1 cellular context compared by ENCODE assay signal in genomic region chr6:85677243-85677956, GRCh38.
TF ChIP-seq lines count a peak whose summit lies in the region.

No MANE protein-coding gene starts in this region.

TF ChIP-seq in HepG2, 621 proteins besides CTCF, POLR2A, EP300 and RAD21:
- TF ChIP-seq STAG1 (CRISPR knock-in tag; IDR thresholded peaks at IDR 0.05) (peak; percentile 38), MBD4 (IDR thresholded peaks at IDR 0.05; ENCODE audit: borderline replicate concordance, low read length) (0 out of 2 replicates have a peak, but pooled peaks have one; percentile 28), ZBTB42 (CRISPR knock-in tag; IDR thresholded peaks at IDR 0.05) (no peak), ZNF34 (CRISPR knock-in tag; IDR thresholded peaks at IDR 0.05; ENCODE audit: borderline replicate concordance) (0 out of 2 replicates have a peak, but pooled peaks have one; percentile 1), SMC3 (IDR thresholded peaks at IDR 0.05; ENCODE audit: low read length) (0 out of 2 replicates have a peak, but pooled peaks have one; percentile 24), EZH2 (conservative IDR thresholded peaks at IDR 0.05; ENCODE audit: low read depth, low read length) (no peak), KDM5A (IDR thresholded peaks at IDR 0.05; ENCODE audit: borderline replicate concordance, low read length) (peak; percentile 57; the same call in 1 of the 2 replicates), ARID3A (IDR thresholded peaks at IDR 0.05; ENCODE audit: low read depth, low read length) (0 out of 2 replicates have a peak, but pooled peaks have one; percentile 10), PBX3 (CRISPR knock-in tag; IDR thresholded peaks at IDR 0.05; ENCODE audit: borderline replicate concordance) (no peak)
- TF ChIP-seq, protein P1, sequence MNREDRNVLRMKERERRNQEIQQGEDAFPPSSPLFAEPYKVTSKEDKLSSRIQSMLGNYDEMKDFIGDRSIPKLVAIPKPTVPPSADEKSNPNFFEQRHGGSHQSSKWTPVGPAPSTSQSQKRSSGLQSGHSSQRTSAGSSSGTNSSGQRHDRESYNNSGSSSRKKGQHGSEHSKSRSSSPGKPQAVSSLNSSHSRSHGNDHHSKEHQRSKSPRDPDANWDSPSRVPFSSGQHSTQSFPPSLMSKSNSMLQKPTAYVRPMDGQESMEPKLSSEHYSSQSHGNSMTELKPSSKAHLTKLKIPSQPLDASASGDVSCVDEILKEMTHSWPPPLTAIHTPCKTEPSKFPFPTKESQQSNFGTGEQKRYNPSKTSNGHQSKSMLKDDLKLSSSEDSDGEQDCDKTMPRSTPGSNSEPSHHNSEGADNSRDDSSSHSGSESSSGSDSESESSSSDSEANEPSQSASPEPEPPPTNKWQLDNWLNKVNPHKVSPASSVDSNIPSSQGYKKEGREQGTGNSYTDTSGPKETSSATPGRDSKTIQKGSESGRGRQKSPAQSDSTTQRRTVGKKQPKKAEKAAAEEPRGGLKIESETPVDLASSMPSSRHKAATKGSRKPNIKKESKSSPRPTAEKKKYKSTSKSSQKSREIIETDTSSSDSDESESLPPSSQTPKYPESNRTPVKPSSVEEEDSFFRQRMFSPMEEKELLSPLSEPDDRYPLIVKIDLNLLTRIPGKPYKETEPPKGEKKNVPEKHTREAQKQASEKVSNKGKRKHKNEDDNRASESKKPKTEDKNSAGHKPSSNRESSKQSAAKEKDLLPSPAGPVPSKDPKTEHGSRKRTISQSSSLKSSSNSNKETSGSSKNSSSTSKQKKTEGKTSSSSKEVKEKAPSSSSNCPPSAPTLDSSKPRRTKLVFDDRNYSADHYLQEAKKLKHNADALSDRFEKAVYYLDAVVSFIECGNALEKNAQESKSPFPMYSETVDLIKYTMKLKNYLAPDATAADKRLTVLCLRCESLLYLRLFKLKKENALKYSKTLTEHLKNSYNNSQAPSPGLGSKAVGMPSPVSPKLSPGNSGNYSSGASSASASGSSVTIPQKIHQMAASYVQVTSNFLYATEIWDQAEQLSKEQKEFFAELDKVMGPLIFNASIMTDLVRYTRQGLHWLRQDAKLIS (CRISPR knock-in tag; IDR thresholded peaks at IDR 0.05), result 0 out of 2 replicates have a peak, but pooled peaks have one; percentile 6
- TF ChIP-seq, protein P2, sequence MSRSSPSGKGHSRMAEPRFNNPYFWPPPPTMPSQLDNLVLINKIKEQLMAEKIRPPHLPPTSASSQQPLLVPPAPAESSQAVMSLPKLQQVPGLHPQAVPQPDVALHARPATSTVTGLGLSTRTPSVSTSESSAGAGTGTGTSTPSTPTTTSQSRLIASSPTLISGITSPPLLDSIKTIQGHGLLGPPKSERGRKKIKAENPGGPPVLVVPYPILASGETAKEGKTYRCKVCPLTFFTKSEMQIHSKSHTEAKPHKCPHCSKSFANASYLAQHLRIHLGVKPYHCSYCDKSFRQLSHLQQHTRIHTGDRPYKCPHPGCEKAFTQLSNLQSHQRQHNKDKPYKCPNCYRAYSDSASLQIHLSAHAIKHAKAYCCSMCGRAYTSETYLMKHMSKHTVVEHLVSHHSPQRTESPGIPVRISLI (CRISPR knock-in tag; IDR thresholded peaks at IDR 0.05; ENCODE audit: borderline replicate concordance), result 0 out of 2 replicates have a peak, but pooled peaks have one; percentile 36
